In the genomic region with DNA sequence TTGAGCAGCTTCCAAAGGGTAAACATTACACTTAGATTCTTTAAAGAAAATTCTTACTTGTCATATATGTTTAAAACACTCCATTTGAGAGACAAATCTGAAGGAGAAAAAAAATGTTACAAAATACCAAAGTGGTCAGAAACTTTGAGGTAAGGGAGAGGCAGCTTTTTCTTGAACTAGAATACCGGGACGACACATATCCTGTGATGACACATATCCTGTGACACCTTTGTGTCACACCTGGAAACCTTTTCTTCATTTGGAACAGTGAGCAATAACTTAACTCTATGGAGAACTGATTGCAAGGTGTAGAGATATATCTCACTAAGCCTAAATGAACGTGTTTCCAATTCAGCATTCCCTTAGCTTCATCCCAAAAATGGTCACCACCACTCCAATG, we compare ENCODE assay signal across 19 cellular contexts. TPM values are rescaled to one million over a fixed set of nuclear protein-coding genes. Genes with fewer than 3 reads are reported as not detected.
DNase-seq lines count a peak whose midpoint lies in the region; ATAC-seq and TF ChIP-seq lines count a peak whose summit lies in the region.
"Had no signal": no experiment of that assay in that cellular context is flagged by ENCODE, and none has a peak within 500 bp of the region (broad histone marks: within the 10 kb centered on the region; RNA-seq: fewer than 3 reads in every experiment).

No MANE protein-coding gene starts in this region.

- intact Hi-C loops in mucosa of descending colon (cut with DNase I, micrococcal nuclease), result no loop called here
- intact Hi-C loops in transverse colon (cut with DNase I; ENCODE audit: low total_unique reads), result no loop called here

- no peak overlapping the region for H3K4me3 ChIP-seq in epithelial cell of esophagus (ENCODE audit: low read length)
- no peak overlapping the region for H3K4me3 ChIP-seq in mucosa of descending colon
- no peak overlapping the region for H3K4me3 ChIP-seq in transverse colon
- H3K4me3 ChIP-seq: BLaER1, GM12878 had no signal

- DNase-seq in DMS53 (lab: John Stamatoyannopoulos, UW) (peak; percentile 53), LoVo (ENCODE audit: low spot score) (peak; percentile 46), epithelial cell of esophagus (ENCODE audit: low read depth) (peak; percentile 30), mucosa of descending colon (no peak), transverse colon (no peak), putamen (ENCODE audit: low spot score) (no peak), glutamatergic neuron (no peak)
- DNase-seq: 8988T; CD4-positive, alpha-beta memory T cell; DMS153; DND-41; EL; H9 had no signal

- peak; percentile 36 for ATAC-seq in mucosa of descending colon
- ATAC-seq: GM12878 had no signal

- TF ChIP-seq POLR2A in transverse colon (IDR thresholded peaks at IDR 0.05), result no peak

- no peaks in the 10 kb centered on the region for H3K4me1 ChIP-seq in mucosa of descending colon (ENCODE audit: low read depth)
- H3K4me1 ChIP-seq in transverse colon, result peaks cover 3 to 11% (median 10%) of the 10 kb centered on the region in 4 donors

- in situ Hi-C loops in transverse colon (cut with MboI; ENCODE audit: low pct_ligation_motif_present in 1 of 4, low pct_unique_long_range_greater_than_20kb in 1 of 4, low sequenced_read_pairs in 3 of 4), result no loop called here

- H3K9me3 Mint-ChIP-seq in glutamatergic neuron (ENCODE audit: unreplicated experiment), result peaks cover 5% of the 10 kb centered on the region
- H3K9me3 Mint-ChIP-seq: H9 had no signal

- no peak overlapping the region for H3K27ac Mint-ChIP-seq in glutamatergic neuron (ENCODE audit: unreplicated experiment)
- H3K27ac Mint-ChIP-seq: CD4-positive, alpha-beta memory T cell; H9 had no signal

- no peaks in the 10 kb centered on the region for H3K36me3 Mint-ChIP-seq in glutamatergic neuron (ENCODE audit: unreplicated experiment)
- H3K36me3 Mint-ChIP-seq: CD14-positive monocyte; CD4-positive, alpha-beta memory T cell had no signal

- no peaks in the 10 kb centered on the region for H3K4me1 Mint-ChIP-seq in glutamatergic neuron (ENCODE audit: low read depth, unreplicated experiment)

- no peak for TF ChIP-seq CTCF in epithelial cell of esophagus (IDR thresholded peaks at IDR 0.05; ENCODE audit: insufficient read depth, low read depth, low read length, missing control alignments)
- no peak for TF ChIP-seq CTCF in mucosa of descending colon (IDR thresholded peaks at IDR 0.05)
- TF ChIP-seq CTCF in transverse colon (IDR thresholded peaks at IDR 0.05), result no peak
- TF ChIP-seq CTCF in glutamatergic neuron (IDR thresholded peaks at IDR 0.05; ENCODE audit: partially characterized antibody, unreplicated experiment), result no peak

- H3K4me3 Mint-ChIP-seq in glutamatergic neuron (ENCODE audit: unreplicated experiment), result no peak overlapping the region
- H3K4me3 Mint-ChIP-seq: CD14-positive monocyte; CD4-positive, alpha-beta memory T cell; H9 had no signal

- H3K27ac ChIP-seq in transverse colon, result no peak overlapping the region
- H3K27ac ChIP-seq: BLaER1, HL-60 had no signal

- H3K9me3 ChIP-seq in mucosa of descending colon (no peaks in the 10 kb centered on the region), transverse colon (no peaks in the 10 kb centered on the region)

- H3K36me3 ChIP-seq in mucosa of descending colon (ENCODE audit: low read depth), result no peaks in the 10 kb centered on the region
- H3K36me3 ChIP-seq in transverse colon, result no peaks in the 10 kb centered on the region
- H3K36me3 ChIP-seq: BLaER1 had no signal

- 52 to 54% methylated on average over 3 of the region's 3 CpGs for WGBS in transverse colon (ENCODE audit: low coverage in 1 of 2), 2 donors

- TF ChIP-seq EP300 in transverse colon (IDR thresholded peaks at IDR 0.05; ENCODE audit: low read depth), result no peak

- H3K27me3 Mint-ChIP-seq in glutamatergic neuron (ENCODE audit: unreplicated experiment), result peaks cover 8% of the 10 kb centered on the region

- peaks cover 39% of the 10 kb centered on the region for H3K27me3 ChIP-seq in transverse colon

RNA-seq across cellular contexts. Expression of gene GRIN2B, which starts 4.6 kb away (rescaled TPM):
- total RNA-seq in mucosa of descending colon, result under 1 TPM; 0.32 to 0.80 (median 0.57) TPM
- total RNA-seq in transverse colon, result 10 to 100 TPM in 1 of 4 donors, 1 to 10 TPM in 1, under 1 TPM in 2; 0.27 to 14.7 (median 1.3) TPM
- 0.02 TPM for total RNA-seq in glutamatergic neuron (ENCODE audit: unreplicated experiment)
- total RNA-seq: A673; CD4-positive, alpha-beta memory T cell; GM12878; HT1080 had no signal

Comparison
In these comparisons a context has a peak if more than half of its experiments do, and no peak if none do; other contexts are left out.
1. DNase-seq: peak in DMS53 (single experiment), LoVo (single experiment) and epithelial cell of esophagus (single experiment); none in mucosa of descending colon (0 of 3), transverse colon (single experiment), putamen (single experiment) and glutamatergic neuron (single experiment).